4 cellular contexts compared by ENCODE assay signal in the genomic region with DNA sequence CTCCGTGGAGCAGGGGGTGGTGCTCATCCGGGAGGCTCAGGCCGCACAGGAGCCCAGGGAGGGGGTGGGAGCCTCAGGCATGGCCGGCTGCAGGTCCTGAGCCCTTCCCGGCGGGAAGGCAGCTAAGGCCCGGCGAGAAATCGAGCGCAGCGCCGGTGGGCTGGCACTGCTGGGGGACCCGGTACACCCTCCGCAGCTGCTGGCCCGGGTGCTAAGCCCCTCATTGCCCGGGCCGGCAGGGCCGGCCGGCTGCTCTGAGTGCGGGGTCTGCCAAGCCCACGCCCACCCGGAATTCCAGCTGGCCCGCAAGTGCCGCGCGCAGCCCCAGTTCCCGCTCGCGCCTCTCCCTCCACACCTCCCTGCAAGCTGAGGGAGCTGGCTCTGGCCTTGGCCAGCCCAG. TPM values are rescaled to one million over a fixed set of nuclear protein-coding genes. Genes with fewer than 3 reads are reported as not detected.
"Had no signal": no experiment of that assay in that cellular context is flagged by ENCODE, and none has a peak within 500 bp of the region (broad histone marks: within the 10 kb centered on the region; RNA-seq: fewer than 3 reads in every experiment).

No MANE protein-coding gene starts in this region.

RNA-seq across cellular contexts. Expression of a gene that starts 7.1 kb away (rescaled TPM):
- total RNA-seq: dermis microvascular lymphatic vessel endothelial cell, endothelial cell of umbilical vein, frontal cortex, glomerular endothelial cell had no signal
